Comparison of ENCODE assay signal across 9 cellular contexts in genomic region chr7:118214051-118214832, GRCh38. TPM values are rescaled to one million over a fixed set of nuclear protein-coding genes. Genes with fewer than 3 reads are reported as not detected.
DNase-seq lines count a peak whose midpoint lies in the region; ATAC-seq and TF ChIP-seq lines count a peak whose summit lies in the region.
"Had no signal": no experiment of that assay in that cellular context is flagged by ENCODE, and none has a peak within 500 bp of the region (broad histone marks: within the 10 kb centered on the region; RNA-seq: fewer than 3 reads in every experiment).

No MANE protein-coding gene starts in this region.

- peaks cover 5% of the 10 kb centered on the region for H3K4me1 ChIP-seq in CD8-positive, alpha-beta T cell (ENCODE audit: insufficient read depth, low read length)
- H3K4me1 ChIP-seq in RWPE2 (ENCODE audit: insufficient read depth, poor library complexity, severe bottlenecking) (no peaks in the 10 kb centered on the region), gastrocnemius medialis (no peaks in the 10 kb centered on the region)

- intact Hi-C loops in CD8-positive, alpha-beta T cell (cut with DNase I, micrococcal nuclease), result loop anchor here in 1 of 2 experiments (1.0 kb wide), 1 partner anchor 30 kb away; the partner anchor contains the start of gene LSM8
- intact Hi-C loops in activated naive CD4-positive, alpha-beta T cell treated with anti-CD3 and anti-CD28 coated beads for 36 hours (cut with micrococcal nuclease), result loop anchor here (1.0 kb wide), 1 partner anchor 30 kb away; the partner anchor contains the start of gene LSM8
- intact Hi-C loops in Right ventricle myocardium superior (cut with DNase I) (no loop called here), gastrocnemius medialis (cut with DNase I; ENCODE audit: low total_unique reads) (no loop called here)

- peak; percentile 63 to 90 (median 81) for DNase-seq in CD8-positive, alpha-beta T cell
- DNase-seq in RWPE2 (ENCODE audit: low spot score), result peak; percentile 76
- DNase-seq in activated naive CD4-positive, alpha-beta T cell treated with anti-CD3 and anti-CD28 coated beads for 36 hours, result peak; percentile 67
- DNase-seq in Right ventricle myocardium superior, result peak; percentile 86
- peak; percentile 24 to 64 for DNase-seq in gastrocnemius medialis
- no peak for DNase-seq in islet precursor cell

- peak overlapping the region; percentile 87 for H3K27ac Mint-ChIP-seq in CD8-positive, alpha-beta T cell
- peak overlapping the region; percentile 38 for H3K27ac Mint-ChIP-seq in activated naive CD4-positive, alpha-beta T cell treated with anti-CD3 and anti-CD28 coated beads for 36 hours

- no peaks in the 10 kb centered on the region for H3K27me3 ChIP-seq in CD8-positive, alpha-beta T cell (ENCODE audit: insufficient read depth, low read length)
- H3K27me3 ChIP-seq in RWPE2 (ENCODE audit: insufficient read depth, poor library complexity, severe bottlenecking), result no peaks in the 10 kb centered on the region
- no peaks in the 10 kb centered on the region for H3K27me3 ChIP-seq in gastrocnemius medialis

- H3K4me1 Mint-ChIP-seq in CD8-positive, alpha-beta T cell (ENCODE audit: low read depth), result peaks cover 18% of the 10 kb centered on the region
- H3K4me1 Mint-ChIP-seq in activated naive CD4-positive, alpha-beta T cell treated with anti-CD3 and anti-CD28 coated beads for 36 hours (ENCODE audit: low read depth), result peaks cover 12% of the 10 kb centered on the region

- no peak for TF ChIP-seq POLR2A in gastrocnemius medialis (IDR thresholded peaks at IDR 0.05)

- H3K27me3 Mint-ChIP-seq in CD8-positive, alpha-beta T cell (ENCODE audit: low read depth), result peaks cover 2% of the 10 kb centered on the region
- H3K27me3 Mint-ChIP-seq in activated naive CD4-positive, alpha-beta T cell treated with anti-CD3 and anti-CD28 coated beads for 36 hours (ENCODE audit: low read depth), result peaks cover 25% of the 10 kb centered on the region

- TF ChIP-seq CTCF in CD8-positive, alpha-beta T cell (IDR thresholded peaks at IDR 0.05), result no peak
- TF ChIP-seq CTCF in RWPE2 (IDR thresholded peaks at IDR 0.05; ENCODE audit: poor library complexity, severe bottlenecking) (no peak), gastrocnemius medialis (IDR thresholded peaks at IDR 0.05 in 4 of 5, conservative IDR thresholded peaks at IDR 0.05 in 1 of 5) (no peak)

- no peaks in the 10 kb centered on the region for H3K36me3 ChIP-seq in CD8-positive, alpha-beta T cell (ENCODE audit: insufficient read depth, low read length)
- H3K36me3 ChIP-seq in RWPE2 (ENCODE audit: low read depth) (no peaks in the 10 kb centered on the region), gastrocnemius medialis (no peaks in the 10 kb centered on the region)

- in situ Hi-C loops in gastrocnemius medialis (cut with MboI; ENCODE audit: low sequenced_read_pairs in 4 of 4), result no loop called here

- CTCF ChIA-PET in CD8-positive, alpha-beta T cell (lab: Charles Lee), result interaction anchor here (1.1 to 1.2 kb wide), 2 partner anchors 19 to 47 kb away, joined by 3 to 4 read pairs; no protein-coding TSS in a partner anchor
- CTCF ChIA-PET in activated naive CD4-positive, alpha-beta T cell treated with anti-CD3 and anti-CD28 coated beads for 36 hours (lab: Charles Lee), result no interaction called here

- H3K9me3 ChIP-seq in CD8-positive, alpha-beta T cell (ENCODE audit: low read length), result no peaks in the 10 kb centered on the region
- H3K9me3 ChIP-seq in RWPE2 (ENCODE audit: severe bottlenecking) (no peaks in the 10 kb centered on the region), gastrocnemius medialis (no peaks in the 10 kb centered on the region)

- no peak overlapping the region for H3K27ac ChIP-seq in CD8-positive, alpha-beta T cell (ENCODE audit: low read depth, low read length)
- H3K27ac ChIP-seq in RWPE2 (ENCODE audit: poor library complexity, severe bottlenecking) (no peak overlapping the region), gastrocnemius medialis (peak overlapping the region in 3 of 4 donors; percentile 32 to 62 (median 58))

- H3K4me3 ChIP-seq in CD8-positive, alpha-beta T cell (ENCODE audit: low read depth, low read length), result peak overlapping the region; percentile 58
- peak overlapping the region; percentile 33 for H3K4me3 ChIP-seq in RWPE2 (ENCODE audit: severe bottlenecking)
- peak overlapping the region; percentile 48 to 75 (median 62) for H3K4me3 ChIP-seq in gastrocnemius medialis

- POLR2A ChIA-PET in CD8-positive, alpha-beta T cell (lab: Charles Lee), result no interaction called here

- peak overlapping the region; percentile 94 for H3K4me3 Mint-ChIP-seq in CD8-positive, alpha-beta T cell
- peak overlapping the region; percentile 73 for H3K4me3 Mint-ChIP-seq in activated naive CD4-positive, alpha-beta T cell treated with anti-CD3 and anti-CD28 coated beads for 36 hours

- H3K36me3 Mint-ChIP-seq in CD8-positive, alpha-beta T cell, result peaks cover 6% of the 10 kb centered on the region
- no peaks in the 10 kb centered on the region for H3K36me3 Mint-ChIP-seq in activated naive CD4-positive, alpha-beta T cell treated with anti-CD3 and anti-CD28 coated beads for 36 hours (ENCODE audit: low read depth)

- H3K9me3 Mint-ChIP-seq in CD8-positive, alpha-beta T cell, result no peaks in the 10 kb centered on the region
- no peaks in the 10 kb centered on the region for H3K9me3 Mint-ChIP-seq in activated naive CD4-positive, alpha-beta T cell treated with anti-CD3 and anti-CD28 coated beads for 36 hours

- ATAC-seq in CD8-positive, alpha-beta T cell, result peak; percentile 96
- ATAC-seq in GM19397 (IDR thresholded peaks at IDR 0.05; ENCODE audit: unreplicated experiment) (peak; percentile 98), HG03558 (IDR thresholded peaks at IDR 0.05; ENCODE audit: extremely low read depth, unreplicated experiment) (peak; percentile 92), RWPE2 (ENCODE audit: low read depth) (peak; percentile 92), Right ventricle myocardium superior (ENCODE audit: poor library complexity) (peak; percentile 98), gastrocnemius medialis (peak; percentile 79 to 91)

RNA-seq across cellular contexts. Expression of gene ANKRD7, which starts 10.3 kb away (rescaled TPM):
- total RNA-seq in CD8-positive, alpha-beta T cell, result not detected
- under 1 TPM in 1 of 2 experiments, not detected in 1; 0.29 TPM for total RNA-seq in activated naive CD4-positive, alpha-beta T cell treated with anti-CD3 and anti-CD28 coated beads for 36 hours
- total RNA-seq in Right ventricle myocardium superior (0.81 TPM), gastrocnemius medialis (under 1 TPM in 1 of 4 donors, not detected in 3; 0.27 TPM)
- total RNA-seq: T-helper 2 cell treated with Interferon-gamma antibody and Interleukin-4, amounts not matched to agents 100 ng/mL and 5 ng/mL, for 36 hours had no signal

RNA-seq across cellular contexts. Expression of gene LSM8, which starts 30.3 kb away (rescaled TPM):
- 10 to 100 TPM; 47.2 to 48.4 TPM for total RNA-seq in CD8-positive, alpha-beta T cell
- 10 to 100 TPM; 39.1 to 43.3 TPM for total RNA-seq in activated naive CD4-positive, alpha-beta T cell treated with anti-CD3 and anti-CD28 coated beads for 36 hours
- total RNA-seq in Right ventricle myocardium superior (19.5 TPM), gastrocnemius medialis (10 to 100 TPM; 13.0 to 28.1 (median 17.7) TPM)

Comparison
In these comparisons a context has a peak if more than half of its experiments do, and no peak if none do; other contexts are left out.
1. H3K27ac ChIP-seq: peak in gastrocnemius medialis (3 of 4); none in CD8-positive, alpha-beta T cell (single experiment) and RWPE2 (single experiment).
2. Peak in every context shown above with its lines, with median percentiles within 50 percentile points of each other: ATAC-seq and H3K4me3 ChIP-seq.